In the genomic region with DNA sequence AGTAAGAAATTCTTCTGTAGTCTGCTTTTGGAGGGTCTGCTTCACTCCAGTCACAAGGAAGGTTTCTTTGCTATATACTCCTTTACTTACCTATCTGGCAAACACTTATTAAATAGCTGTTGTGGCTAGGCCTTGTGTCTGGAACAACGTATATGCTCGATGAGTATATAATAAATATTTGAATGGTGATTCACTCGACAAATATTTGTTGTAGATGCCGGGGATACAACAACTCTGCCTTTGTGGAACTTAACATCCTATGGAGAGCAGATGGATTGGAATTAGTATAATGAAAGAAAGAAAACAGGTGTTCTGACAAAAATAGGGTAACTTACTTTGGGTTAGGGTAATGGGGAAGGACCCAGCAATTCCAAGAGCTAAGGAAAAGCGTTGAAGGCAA, we compare ENCODE assay signal across 1 cellular context.
TF ChIP-seq lines count a peak whose summit lies in the region.

No MANE protein-coding gene starts in this region.

TF ChIP-seq in SK-N-SH, 30 proteins besides CTCF, POLR2A, EP300 and RAD21:
- TF ChIP-seq TAF1 (IDR thresholded peaks at IDR 0.05; ENCODE audit: borderline replicate concordance, low read depth, low read length) (no peak), FOSL2 (IDR thresholded peaks at IDR 0.05; ENCODE audit: borderline replicate concordance, low read depth) (peak; percentile 53; the same call in 1 of the 2 replicates), JUND (IDR thresholded peaks at IDR 0.05) (peak; percentile 42), RCOR1 (IDR thresholded peaks at IDR 0.05; ENCODE audit: low read length) (no peak)
- TF ChIP-seq, protein P1, sequence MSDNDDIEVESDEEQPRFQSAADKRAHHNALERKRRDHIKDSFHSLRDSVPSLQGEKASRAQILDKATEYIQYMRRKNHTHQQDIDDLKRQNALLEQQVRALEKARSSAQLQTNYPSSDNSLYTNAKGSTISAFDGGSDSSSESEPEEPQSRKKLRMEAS (IDR thresholded peaks at IDR 0.05; ENCODE audit: low read depth): no peak
